In genomic region chr3:2950159-2950558, GRCh38 we compare ENCODE assay signal across 17 cellular contexts.
DNase-seq lines count a peak whose midpoint lies in the region; ATAC-seq and TF ChIP-seq lines count a peak whose summit lies in the region.
"Had no signal": no experiment of that assay in that cellular context is flagged by ENCODE, and none has a peak within 500 bp of the region (broad histone marks: within the 10 kb centered on the region; RNA-seq: fewer than 3 reads in every experiment).

No MANE protein-coding gene starts in this region.

- no peak overlapping the region for H3K4me3 ChIP-seq in BE2C (ENCODE audit: low read depth, low read length)
- H3K4me3 ChIP-seq in OCI-LY3 (ENCODE audit: low read length), result no peak overlapping the region
- H3K4me3 ChIP-seq: BLaER1, GM23248 had no signal

- CTCF ChIA-PET in WTC11 (lab: Charles Lee), result no interaction called here

- H3K4me2 ChIP-seq in OCI-LY3 (ENCODE audit: low read length), result peak overlapping the region; percentile 34; the same call in 1 of the 2 replicates
- H3K4me2 ChIP-seq: BLaER1, KMS-11 had no signal

- no peaks in the 10 kb centered on the region for H4K20me1 ChIP-seq in OCI-LY3 (ENCODE audit: insufficient read depth, low read length)
- H4K20me1 ChIP-seq: BLaER1 had no signal

- no peak for TF ChIP-seq CTCF in BE2C (IDR thresholded peaks at IDR 0.05; ENCODE audit: low read depth, low read length)
- no peak for TF ChIP-seq CTCF in OCI-LY3 (IDR thresholded peaks at IDR 0.05; ENCODE audit: low read depth, low read length)
- no peak for TF ChIP-seq CTCF in type B pancreatic cell (conservative IDR thresholded peaks at IDR 0.05)
- TF ChIP-seq CTCF in WTC11 (IDR thresholded peaks at IDR 0.05), result no peak

- H3K9me3 Mint-ChIP-seq in type B pancreatic cell (no peaks in the 10 kb centered on the region), WTC11 (peaks cover 73% of the 10 kb centered on the region)

- DNase-seq in BE2C (peak; percentile 27), kidney glomerular epithelial cell (lab: John Stamatoyannopoulos, UW) (peak; percentile 12), germinal center (ENCODE audit: low spot score) (no peak), type B pancreatic cell (ENCODE audit: extremely low spot score, unreplicated experiment) (no peak), WTC11 (ENCODE audit: low spot score) (no peak)
- DNase-seq: GM23248, NCI-H1436, NCI-H2081, NCI-H2227 treated with DMSO at 0.1 percent for 48 hours, OCI-M1 had no signal

- POLR2A ChIA-PET in WTC11 (lab: Charles Lee), result no interaction called here

- no peaks in the 10 kb centered on the region for H3K36me3 ChIP-seq in BE2C
- H3K36me3 ChIP-seq in OCI-LY3 (replicated peaks; ENCODE audit: low read depth, low read length), result no peaks in the 10 kb centered on the region
- H3K36me3 ChIP-seq: BLaER1 had no signal

- H3K27me3 Mint-ChIP-seq in type B pancreatic cell, result no peaks in the 10 kb centered on the region
- no peaks in the 10 kb centered on the region; the same call in none of the 2 replicates for H3K27me3 Mint-ChIP-seq in WTC11 (ENCODE audit: low read depth)

- H3K4me1 Mint-ChIP-seq in type B pancreatic cell (ENCODE audit: unreplicated experiment), result peaks cover 3% of the 10 kb centered on the region
- H3K4me1 Mint-ChIP-seq in WTC11, result no peaks in the 10 kb centered on the region

- H3K4me1 ChIP-seq in BE2C (peaks cover 11% of the 10 kb centered on the region), OCI-LY3 (ENCODE audit: low read length) (peaks cover 45% of the 10 kb centered on the region)

- ATAC-seq in GM18505 (IDR thresholded peaks at IDR 0.05; ENCODE audit: unreplicated experiment), result peak; percentile 57
- ATAC-seq in GM18520 (IDR thresholded peaks at IDR 0.05; ENCODE audit: unreplicated experiment), result no peak
- ATAC-seq in WTC11, result no peak
- ATAC-seq: HCT116 had no signal

- no peaks in the 10 kb centered on the region for H3K79me2 ChIP-seq in OCI-LY3 (ENCODE audit: low read length)

- no peaks in the 10 kb centered on the region for H3K36me3 Mint-ChIP-seq in type B pancreatic cell
- peaks cover 27% of the 10 kb centered on the region for H3K36me3 Mint-ChIP-seq in WTC11

- H2AFZ ChIP-seq in OCI-LY3 (ENCODE audit: low read depth, low read length), result no peak overlapping the region
- H2AFZ ChIP-seq: GM23248 had no signal

- no peak overlapping the region for H3K4me3 Mint-ChIP-seq in type B pancreatic cell
- no peak overlapping the region for H3K4me3 Mint-ChIP-seq in WTC11

- no peaks in the 10 kb centered on the region for H3K9me3 ChIP-seq in BE2C
- H3K9me3 ChIP-seq in OCI-LY3 (ENCODE audit: insufficient read depth, low read length), result no peaks in the 10 kb centered on the region
- H3K9me3 ChIP-seq: BLaER1 had no signal

- H3K27ac Mint-ChIP-seq in type B pancreatic cell, result no peak overlapping the region
- no peak overlapping the region for H3K27ac Mint-ChIP-seq in WTC11

- no peaks in the 10 kb centered on the region for H3K27me3 ChIP-seq in BE2C
- H3K27me3 ChIP-seq in OCI-LY3 (ENCODE audit: low read depth, low read length), result no peaks in the 10 kb centered on the region
- H3K27me3 ChIP-seq: BLaER1 had no signal

- no peak overlapping the region for H3K27ac ChIP-seq in OCI-LY3 (ENCODE audit: low read length)
- H3K27ac ChIP-seq: BLaER1, GM23248, KMS-11, RWPE1 had no signal

- H3K9ac ChIP-seq in OCI-LY3 (ENCODE audit: low read length), result no peak overlapping the region
- H3K9ac ChIP-seq: BLaER1, GM23248, KMS-11 had no signal

- TF ChIP-seq POLR2A in GM18505 (IDR thresholded peaks at IDR 0.05; ENCODE audit: borderline replicate concordance, extremely low read depth, insufficient read depth, insufficient read length), result no peak

TF ChIP-seq in WTC11, 78 proteins besides CTCF, POLR2A, EP300 and RAD21:
- TF ChIP-seq SP1 (CRISPR knock-in tag; conservative IDR thresholded peaks at IDR 0.05), result no peak
- no peak for TF ChIP-seq HMGA2 (CRISPR knock-in tag; IDR thresholded peaks at IDR 0.05)
- TF ChIP-seq ETV6 (CRISPR knock-in tag; IDR thresholded peaks at IDR 0.05), result no peak

Comparison
In these comparisons a context has a peak if more than half of its experiments do, and no peak if none do; other contexts are left out.
1. DNase-seq: peak in BE2C (single experiment) and kidney glomerular epithelial cell (single experiment); none in germinal center (single experiment), type B pancreatic cell (single experiment) and WTC11 (single experiment).